Comparison of ENCODE assay signal across 15 cellular contexts in the genomic region with DNA sequence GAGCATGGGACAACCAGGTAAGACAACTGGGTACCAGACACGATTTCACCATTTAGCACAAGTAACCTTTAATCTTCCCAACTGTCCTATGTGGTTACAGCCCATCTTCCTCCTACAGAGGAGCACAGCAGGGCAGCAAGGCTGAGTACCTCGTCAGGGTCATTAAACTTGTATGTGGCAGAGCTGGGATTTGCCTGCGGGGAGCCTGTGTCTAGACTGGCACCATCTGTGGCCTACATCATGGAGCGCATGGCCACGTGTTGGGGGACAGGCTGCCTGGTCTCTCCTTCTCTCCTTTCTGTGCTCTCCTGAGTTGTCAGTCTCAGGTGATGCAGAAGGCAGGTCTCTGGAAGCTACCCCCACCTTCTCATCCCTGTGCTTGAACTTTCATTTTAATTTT. TPM values are rescaled to one million over a fixed set of nuclear protein-coding genes. Genes with fewer than 3 reads are reported as not detected.
DNase-seq lines count a peak whose midpoint lies in the region; ATAC-seq and TF ChIP-seq lines count a peak whose summit lies in the region.
"Had no signal": no experiment of that assay in that cellular context is flagged by ENCODE, and none has a peak within 500 bp of the region (broad histone marks: within the 10 kb centered on the region; RNA-seq: fewer than 3 reads in every experiment).

No MANE protein-coding gene starts in this region.

- CTCF ChIA-PET in activated naive CD4-positive, alpha-beta T cell treated with anti-CD3 and anti-CD28 coated beads, Interleukin-2, amount 10 ng/mL, durations not matched to agents 7 days and 5 days (lab: Charles Lee): interaction anchor here (0.6 to 2.3 kb wide), 3 partner anchors 35 to 272 kb away, joined by 3 to 12 read pairs (median 3); no protein-coding TSS in a partner anchor

- H3K36me3 ChIP-seq in Peyer's patch (no peaks in the 10 kb centered on the region), stomach (peaks cover 0 to 9% (median 6%) of the 10 kb centered on the region in 4 donors)
- H3K36me3 ChIP-seq: thyroid gland had no signal

- TF ChIP-seq POLR2A in Peyer's patch (IDR thresholded peaks at IDR 0.05) (no peak), stomach (IDR thresholded peaks at IDR 0.05) (no peak)

- H3K9me3 ChIP-seq in Peyer's patch: no peaks in the 10 kb centered on the region
- no peaks in the 10 kb centered on the region for H3K9me3 ChIP-seq in stomach
- H3K9me3 ChIP-seq: thyroid gland had no signal

- peaks cover 0 to 46% (median 3%) of the 10 kb centered on the region in 4 donors for H3K4me1 ChIP-seq in Peyer's patch
- H3K4me1 ChIP-seq in stomach: peaks cover 28 to 52% (median 40%) of the 10 kb centered on the region in 4 donors

- 79 to 89% (median 81%) methylated on average over 5 of the region's 5 CpGs for WGBS in stomach, 5 donors

- ATAC-seq in GM19328 (IDR thresholded peaks at IDR 0.05; ENCODE audit: unreplicated experiment) (no peak), natural killer cell (no peak)

- H3K4me1 Mint-ChIP-seq in activated naive CD4-positive, alpha-beta T cell treated with anti-CD3 and anti-CD28 coated beads, Interleukin-2, amount 10 ng/mL, durations not matched to agents 7 days and 5 days: peaks cover 23% of the 10 kb centered on the region
- H3K4me1 Mint-ChIP-seq in natural killer cell: peaks cover 10 to 27% of the 10 kb centered on the region in 2 donors

- DNase-seq in NCI-H510A treated with DMSO at 0.1 percent for 48 hours (lab: John Stamatoyannopoulos, UW) (peak; percentile 0), NCI-H510A (lab: John Stamatoyannopoulos, UW) (no peak), Peyer's patch (no peak), fibroblast of villous mesenchyme (ENCODE audit: low read depth) (peak; percentile 19), stomach (no peak), natural killer cell (no peak)
- no peak for DNase-seq in activated naive CD4-positive, alpha-beta T cell treated with anti-CD3 and anti-CD28 coated beads, Interleukin-2, amount 10 ng/mL, durations not matched to agents 7 days and 5 days
- DNase-seq: activated CD4-positive, alpha-beta memory T cell treated with anti-CD3 and anti-CD28 coated beads for 36 hours; NCI-H446; stimulated activated CD4-positive, alpha-beta T cell treated with anti-CD3 and anti-CD28 coated beads, Interleukin-12 subunit alpha, Interleukin-12 subunit beta, amount 100 ng/mL, for 4 hours; T-helper 9 cell; thyroid gland had no signal

- peaks cover 5% of the 10 kb centered on the region for H3K36me3 Mint-ChIP-seq in activated naive CD4-positive, alpha-beta T cell treated with anti-CD3 and anti-CD28 coated beads, Interleukin-2, amount 10 ng/mL, durations not matched to agents 7 days and 5 days
- H3K36me3 Mint-ChIP-seq in natural killer cell: no peaks in the 10 kb centered on the region
- H3K36me3 Mint-ChIP-seq: activated CD4-positive, alpha-beta memory T cell treated with anti-CD3 and anti-CD28 coated beads for 36 hours had no signal

- H3K27ac Mint-ChIP-seq in activated naive CD4-positive, alpha-beta T cell treated with anti-CD3 and anti-CD28 coated beads, Interleukin-2, amount 10 ng/mL, durations not matched to agents 7 days and 5 days: no peak overlapping the region
- H3K27ac Mint-ChIP-seq in natural killer cell: peak overlapping the region in 1 of 2 donors; percentile 83
- H3K27ac Mint-ChIP-seq: activated CD4-positive, alpha-beta memory T cell treated with anti-CD3 and anti-CD28 coated beads for 36 hours had no signal

- no peak for TF ChIP-seq EP300 in stomach (IDR thresholded peaks at IDR 0.05)

- intact Hi-C loops in stomach (cut with DNase I; ENCODE audit: low total_unique reads): no loop called here
- intact Hi-C loops in natural killer cell (cut with micrococcal nuclease): no loop called here

- TF ChIP-seq CTCF in Peyer's patch (IDR thresholded peaks at IDR 0.05) (no peak), fibroblast of villous mesenchyme (IDR thresholded peaks at IDR 0.05; ENCODE audit: insufficient read depth, low read depth, low read length) (no peak), stomach (IDR thresholded peaks at IDR 0.05) (no peak), natural killer cell (IDR thresholded peaks at IDR 0.05) (no peak)

- H3K9me3 Mint-ChIP-seq in activated naive CD4-positive, alpha-beta T cell treated with anti-CD3 and anti-CD28 coated beads, Interleukin-2, amount 10 ng/mL, durations not matched to agents 7 days and 5 days: no peaks in the 10 kb centered on the region
- H3K9me3 Mint-ChIP-seq in natural killer cell: no peaks in the 10 kb centered on the region
- H3K9me3 Mint-ChIP-seq: activated CD4-positive, alpha-beta memory T cell treated with anti-CD3 and anti-CD28 coated beads for 36 hours had no signal

- peaks cover 4% of the 10 kb centered on the region for H3K27me3 Mint-ChIP-seq in activated naive CD4-positive, alpha-beta T cell treated with anti-CD3 and anti-CD28 coated beads, Interleukin-2, amount 10 ng/mL, durations not matched to agents 7 days and 5 days
- H3K27me3 Mint-ChIP-seq in natural killer cell (ENCODE audit: low read depth in 2 of 2): peaks cover 0 to 3% of the 10 kb centered on the region in 2 donors
- H3K27me3 Mint-ChIP-seq: activated CD4-positive, alpha-beta memory T cell treated with anti-CD3 and anti-CD28 coated beads for 36 hours had no signal

- H3K4me3 ChIP-seq in Peyer's patch (no peak overlapping the region), fibroblast of villous mesenchyme (ENCODE audit: low read depth, low read length) (no peak overlapping the region), stomach (no peak overlapping the region)
- H3K4me3 ChIP-seq: hepatocyte, lung, thyroid gland had no signal

- H3K27me3 ChIP-seq in Peyer's patch: no peaks in the 10 kb centered on the region
- H3K27me3 ChIP-seq in stomach: no peaks in the 10 kb centered on the region
- H3K27me3 ChIP-seq: hepatocyte, thyroid gland had no signal

- H3K4me3 Mint-ChIP-seq in activated naive CD4-positive, alpha-beta T cell treated with anti-CD3 and anti-CD28 coated beads, Interleukin-2, amount 10 ng/mL, durations not matched to agents 7 days and 5 days: no peak overlapping the region
- H3K4me3 Mint-ChIP-seq in natural killer cell: no peak overlapping the region
- H3K4me3 Mint-ChIP-seq: activated CD4-positive, alpha-beta memory T cell treated with anti-CD3 and anti-CD28 coated beads for 36 hours had no signal

- H3K27ac ChIP-seq in Peyer's patch (peak overlapping the region; percentile 60 to 86 (median 72)), stomach (peak overlapping the region in 4 of 5 donors; percentile 73 to 84 (median 78))

RNA-seq across cellular contexts. Expression of gene GOLGA6A, which starts 32.2 kb away (rescaled TPM):
- total RNA-seq in Peyer's patch: under 1 TPM in 1 of 4 donors, not detected in 3; 0.38 TPM
- total RNA-seq in fibroblast of villous mesenchyme: not detected in 2 replicates
- 1 to 10 TPM in 1 of 5 donors, not detected in 4; 1.1 TPM for total RNA-seq in stomach
- polyA plus RNA-seq in stomach: not detected
- under 1 TPM in 2 of 3 donors, not detected in 1; 0.16 to 0.82 TPM for total RNA-seq in natural killer cell
- total RNA-seq: activated CD4-positive, alpha-beta memory T cell treated with anti-CD3 and anti-CD28 coated beads for 36 hours; hepatocyte had no signal
- polyA plus RNA-seq: hepatocyte had no signal

RNA-seq across cellular contexts. Expression of gene PML, which starts 55.6 kb away (rescaled TPM):
- total RNA-seq in Peyer's patch: 100 to 1,000 TPM in 1 of 4 donors, 10 to 100 TPM in 3; 52.4 to 116 (median 82.9) TPM
- 49.6 and 56.1 TPM in 2 replicates for total RNA-seq in fibroblast of villous mesenchyme
- total RNA-seq in stomach: 100 to 1,000 TPM in 2 of 5 donors, 10 to 100 TPM in 3; 27.7 to 170 (median 65.9) TPM
- polyA plus RNA-seq in stomach: 10 to 100 TPM; 16.0 to 25.8 (median 21.9) TPM
- 10 to 100 TPM; 65.8 to 68.7 (median 67.6) TPM for total RNA-seq in natural killer cell

RNA-seq across cellular contexts. Expression of gene STOML1, which starts 58.0 kb away (rescaled TPM):
- total RNA-seq in Peyer's patch: 10 to 100 TPM in 3 of 4 donors, not detected in 1; 10.9 to 24.5 (median 13.5) TPM
- total RNA-seq in fibroblast of villous mesenchyme: 17.1 and 19.0 TPM in 2 replicates
- total RNA-seq in stomach: 10 to 100 TPM in 2 of 5 donors, 1 to 10 TPM in 3; 5.3 to 26.4 (median 9.8) TPM
- 10 to 100 TPM in 1 of 3 donors, 1 to 10 TPM in 2; 8.0 to 13.3 (median 9.6) TPM for polyA plus RNA-seq in stomach
- 1 to 10 TPM; 5.6 to 8.2 (median 7.0) TPM for total RNA-seq in natural killer cell

Comparison
In these comparisons a context has a peak if more than half of its experiments do, and no peak if none do; other contexts are left out.
1. DNase-seq: peak in NCI-H510A treated with DMSO at 0.1 percent for 48 hours (single experiment) and fibroblast of villous mesenchyme (single experiment); none in NCI-H510A (single experiment), Peyer's patch (0 of 3), stomach (single experiment), activated naive CD4-positive, alpha-beta T cell treated with anti-CD3 and anti-CD28 coated beads, Interleukin-2, amount 10 ng/mL, durations not matched to agents 7 days and 5 days (single experiment) and natural killer cell (single experiment).